ENCODE assay signal across 8 cellular contexts in the genomic region with DNA sequence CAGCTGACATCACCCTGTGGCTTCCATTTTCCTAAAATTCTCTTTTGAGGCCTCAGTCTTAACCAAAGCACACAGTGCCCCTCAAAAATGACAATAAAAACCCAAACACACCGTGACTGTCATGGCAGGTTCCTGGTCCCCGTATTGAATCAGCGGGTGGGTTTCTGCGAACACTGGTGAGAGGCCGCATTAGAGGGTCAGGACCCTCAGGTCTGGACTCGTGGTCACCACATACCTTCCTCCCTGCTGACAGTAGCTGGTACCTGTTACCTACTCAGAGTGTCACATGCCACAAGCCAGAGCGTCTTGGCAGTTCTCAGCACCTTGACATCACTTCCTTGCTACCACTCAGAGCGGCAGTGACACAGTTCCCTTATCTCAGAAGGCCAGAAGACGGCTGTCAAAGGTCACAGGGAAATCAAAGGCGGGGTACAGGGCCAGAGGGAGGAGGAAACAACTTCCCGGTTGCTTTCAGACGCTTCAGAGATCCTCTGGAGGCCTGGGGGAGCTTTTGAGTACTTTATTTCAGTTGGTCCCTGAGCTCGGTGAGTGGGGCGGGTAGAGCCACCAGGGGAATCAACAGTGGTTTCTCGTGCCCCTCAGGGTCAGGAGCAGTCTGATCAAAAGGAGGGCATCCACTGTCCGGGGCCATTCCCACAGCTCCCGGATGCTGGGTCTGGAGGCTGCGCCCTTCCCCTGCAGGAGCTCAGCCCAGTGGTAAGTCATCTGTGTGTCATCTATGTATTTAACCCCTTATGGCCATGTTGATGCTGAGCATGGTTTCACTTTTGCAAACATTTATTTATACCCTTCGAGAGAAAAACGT. TPM values are rescaled to one million over a fixed set of nuclear protein-coding genes. Genes with fewer than 3 reads are reported as not detected.
DNase-seq lines count a peak whose midpoint lies in the region; ATAC-seq lines count a peak whose summit lies in the region.

TSS of gene CCR5AS (minus strand) at position 281 of the 826 bp plus-strand sequence.
A gene with protein sequence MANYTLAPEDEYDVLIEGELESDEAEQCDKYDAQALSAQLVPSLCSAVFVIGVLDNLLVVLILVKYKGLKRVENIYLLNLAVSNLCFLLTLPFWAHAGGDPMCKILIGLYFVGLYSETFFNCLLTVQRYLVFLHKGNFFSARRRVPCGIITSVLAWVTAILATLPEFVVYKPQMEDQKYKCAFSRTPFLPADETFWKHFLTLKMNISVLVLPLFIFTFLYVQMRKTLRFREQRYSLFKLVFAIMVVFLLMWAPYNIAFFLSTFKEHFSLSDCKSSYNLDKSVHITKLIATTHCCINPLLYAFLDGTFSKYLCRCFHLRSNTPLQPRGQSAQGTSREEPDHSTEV (plus strand): TSS at position 474 of the 826 bp plus-strand sequence. CDS start 821 bp downstream, outside the sequence.

- CTCF ChIA-PET in activated naive CD4-positive, alpha-beta T cell treated with anti-CD3 and anti-CD28 coated beads for 36 hours (lab: Charles Lee) = interaction anchor here (0.6 to 1.5 kb wide), 3 partner anchors 19 to 56 kb away, joined by 3 to 6 read pairs (median 4); no protein-coding TSS in a partner anchor

- H3K27me3 Mint-ChIP-seq in activated naive CD4-positive, alpha-beta T cell treated with anti-CD3 and anti-CD28 coated beads for 36 hours (ENCODE audit: low read depth) = peaks cover 2% of the 10 kb centered on the region

- peak; percentile 3 for DNase-seq in GM04504 (ENCODE audit: low read depth)
- peak; percentile 95 for DNase-seq in OCI-M1 (lab: John Stamatoyannopoulos, UW)
- peak; percentile 58 for DNase-seq in activated naive CD4-positive, alpha-beta T cell treated with anti-CD3 and anti-CD28 coated beads for 36 hours
- peak; percentile 7 to 26 for DNase-seq in hippocampal formation (lab: John Stamatoyannopoulos, UW)
- DNase-seq in stimulated activated CD4-positive, alpha-beta T cell treated with anti-CD3 and anti-CD28 coated beads, Interleukin-12 subunit alpha, Interleukin-12 subunit beta, amount 100 ng/mL, for 4 hours = peak; percentile 10
- no peak for DNase-seq in NCI-H446 (lab: John Stamatoyannopoulos, UW)
- no peak for DNase-seq in NCI-H2196 (lab: John Stamatoyannopoulos, UW; ENCODE audit: unreplicated experiment)

- no peaks in the 10 kb centered on the region for H3K36me3 Mint-ChIP-seq in activated naive CD4-positive, alpha-beta T cell treated with anti-CD3 and anti-CD28 coated beads for 36 hours (ENCODE audit: low read depth)

- peak within 1 kb of the TSS; percentile 68 for H3K27ac Mint-ChIP-seq in activated naive CD4-positive, alpha-beta T cell treated with anti-CD3 and anti-CD28 coated beads for 36 hours

- H3K9me3 Mint-ChIP-seq in activated naive CD4-positive, alpha-beta T cell treated with anti-CD3 and anti-CD28 coated beads for 36 hours = no peaks in the 10 kb centered on the region

- intact Hi-C loops in activated naive CD4-positive, alpha-beta T cell treated with anti-CD3 and anti-CD28 coated beads for 36 hours (cut with micrococcal nuclease) = no loop called here

- no peak for ATAC-seq in GM18870 (IDR thresholded peaks at IDR 0.05; ENCODE audit: unreplicated experiment)

- H3K4me3 Mint-ChIP-seq in activated naive CD4-positive, alpha-beta T cell treated with anti-CD3 and anti-CD28 coated beads for 36 hours = peak within 1 kb of the TSS; percentile 66

- peaks cover 25% of the 10 kb centered on the region for H3K4me1 Mint-ChIP-seq in activated naive CD4-positive, alpha-beta T cell treated with anti-CD3 and anti-CD28 coated beads for 36 hours (ENCODE audit: low read depth)

RNA-seq across cellular contexts. Expression of the second gene that starts in this region (rescaled TPM):
- under 1 TPM; 0.81 to 0.89 TPM for total RNA-seq in activated naive CD4-positive, alpha-beta T cell treated with anti-CD3 and anti-CD28 coated beads for 36 hours

Comparison
In these comparisons a context has a peak if more than half of its experiments do, and no peak if none do; other contexts are left out.
1. DNase-seq: peak in GM04504 (single experiment), OCI-M1 (single experiment), activated naive CD4-positive, alpha-beta T cell treated with anti-CD3 and anti-CD28 coated beads for 36 hours (single experiment), hippocampal formation (2 of 2) and stimulated activated CD4-positive, alpha-beta T cell treated with anti-CD3 and anti-CD28 coated beads, Interleukin-12 subunit alpha, Interleukin-12 subunit beta, amount 100 ng/mL, for 4 hours (single experiment); none in NCI-H446 (0 of 2) and NCI-H2196 (single experiment).